ENCODE assay signal across 8 cellular contexts in genomic region chr20:41028359-41029149, GRCh38. TPM values are rescaled to one million over a fixed set of nuclear protein-coding genes. Genes with fewer than 3 reads are reported as not detected.
DNase-seq lines count a peak whose midpoint lies in the region; ATAC-seq, FAIRE-seq and TF ChIP-seq lines count a peak whose summit lies in the region.

TOP1 (plus strand) TSS chr20:41028822; CDS start chr20:41029068, 246 bp downstream.

- no peaks in the 10 kb centered on the region for H3K27me3 Mint-ChIP-seq in T-cell
- no peaks in the 10 kb centered on the region for H3K27me3 Mint-ChIP-seq in type B pancreatic cell

- CTCF ChIA-PET in T-cell (lab: Charles Lee): interaction anchor here (0.6 kb wide), 2 partner anchors 21 to 142 kb away, joined by 3 read pairs; no protein-coding TSS in a partner anchor

- no peak for TF ChIP-seq CTCF in type B pancreatic cell (conservative IDR thresholded peaks at IDR 0.05)

- POLR2A ChIA-PET in T-cell (lab: Charles Lee): interaction anchor here in 1 of 2 donors (1.3 kb wide), 1 partner anchor 18 kb away, joined by 7 read pairs; no protein-coding TSS in a partner anchor

- peaks cover 45 to 53% (median 50%) of the 10 kb centered on the region in 3 donors for H3K4me1 Mint-ChIP-seq in T-cell
- peaks cover 30% of the 10 kb centered on the region for H3K4me1 Mint-ChIP-seq in type B pancreatic cell (ENCODE audit: unreplicated experiment)

- DNase-seq in GM12891 (ENCODE audit: insufficient read length, low spot score) (peak; percentile 99), NCI-H1436 treated with DMSO at 0.1 percent for 48 hours (lab: John Stamatoyannopoulos, UW) (peak; percentile 97), T-cell (peak; percentile 99 to 100 (median 100)), cardiac septum (ENCODE audit: low spot score) (peak; percentile 100), pons (ENCODE audit: low spot score) (peak; percentile 99), type B pancreatic cell (ENCODE audit: extremely low spot score, unreplicated experiment) (peak; percentile 100)

- peak; percentile 96 for ATAC-seq in HG02840 (IDR thresholded peaks at IDR 0.05; ENCODE audit: low FRiP score, unreplicated experiment)
- peak; percentile 97 to 99 (median 98) for ATAC-seq in T-cell (replicated peaks in 1 of 4)

- H3K4me3 Mint-ChIP-seq in T-cell (peak within 1 kb of the TSS; percentile 92 to 95 (median 95)), type B pancreatic cell (peak within 1 kb of the TSS; percentile 95)

- intact Hi-C loops in cardiac septum (cut with DNase I): loop anchor here (5.0 kb wide), 1 partner anchor 49 kb away; no protein-coding TSS in a partner anchor

- FAIRE-seq in GM12891 (lab: Jason Lieb, UNC): peak; percentile 98

- WGBS in adipose tissue, 3 donors: 0% methylated on average over 80 to 85 of the region's 85 CpGs

- H3K27ac ChIP-seq in adipose tissue (ENCODE audit: low read depth, low read length): peak within 1 kb of the TSS; percentile 99

- H3K27ac Mint-ChIP-seq in T-cell: peak within 1 kb of the TSS; percentile 92 to 94
- peak within 1 kb of the TSS; percentile 98 for H3K27ac Mint-ChIP-seq in type B pancreatic cell

- no peaks in the 10 kb centered on the region for H3K9me3 Mint-ChIP-seq in T-cell
- no peaks in the 10 kb centered on the region for H3K9me3 Mint-ChIP-seq in type B pancreatic cell

- peak; percentile 83 for TF ChIP-seq POLR2A in GM12891 (IDR thresholded peaks at IDR 0.05; ENCODE audit: low read depth, low read length)

- H3K36me3 Mint-ChIP-seq in T-cell (peaks cover 20% of the 10 kb centered on the region), type B pancreatic cell (peaks cover 10% of the 10 kb centered on the region)

TF ChIP-seq in GM12891, 5 proteins besides CTCF, POLR2A, EP300 and RAD21:
- TF ChIP-seq POLR2AphosphoS5 (IDR thresholded peaks at IDR 0.05; ENCODE audit: low read depth, low read length) (peak; percentile 66; the same call in 1 of the 2 replicates), PAX5 (IDR thresholded peaks at IDR 0.05; ENCODE audit: insufficient read depth, low read length, severe bottlenecking) (no peak), SPI1 (IDR thresholded peaks at IDR 0.05; ENCODE audit: low read depth, low read length) (peak; percentile 43; the same call in 1 of the 2 replicates), TAF1 (IDR thresholded peaks at IDR 0.05; ENCODE audit: low read depth, low read length) (peak; percentile 67), POU2F2 (IDR thresholded peaks at IDR 0.05; ENCODE audit: low read depth, low read length) (peak; percentile 94)

RNA-seq across cellular contexts. Expression of gene TOP1, which starts in this region (rescaled TPM):
- 67.2 TPM for polyA plus RNA-seq in GM12891 (2012; ENCODE audit: low read depth, missing spikeins)
- total RNA-seq in T-cell: 10 to 100 TPM; 30.2 to 41.2 (median 38.1) TPM
- 10 to 100 TPM; 11.6 to 34.5 (median 24.5) TPM for polyA plus RNA-seq in adipose tissue
- total RNA-seq in cardiac septum: 23.5 TPM
- total RNA-seq in type B pancreatic cell (ENCODE audit: low replicate concordance): 72.5 and 84.6 TPM in 2 replicates

Comparison
In these comparisons a context has a peak if more than half of its experiments do, and no peak if none do; other contexts are left out.
1. Peak in every context shown above with its lines: DNase-seq, ATAC-seq and H3K27ac ChIP-seq.